Comparison of ENCODE assay signal across 1 cellular context in the genomic region with DNA sequence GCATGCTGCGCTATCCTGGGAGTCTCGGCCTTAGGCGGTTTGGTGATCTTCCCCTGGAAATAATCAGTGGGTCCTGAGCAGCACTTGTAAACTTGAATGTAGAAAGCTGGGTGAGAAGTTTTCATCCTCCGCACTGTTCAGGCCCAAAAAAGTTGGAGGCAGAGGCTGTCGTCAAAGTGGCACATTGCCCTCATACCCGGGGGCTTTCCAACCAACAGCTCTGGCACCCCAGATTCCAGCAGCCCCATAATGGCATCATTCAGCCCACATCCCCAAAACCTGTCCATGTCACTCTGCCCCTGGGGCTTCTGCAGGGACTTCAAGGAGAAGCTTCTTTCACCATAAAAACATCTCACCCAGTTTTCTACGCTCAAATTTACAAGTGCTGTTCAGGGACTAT.
A peak's percentile ranks its signal among the peaks of the same experiment; 100 is the strongest.
TF ChIP-seq lines count a peak whose summit lies in the region.

No MANE protein-coding gene starts in this region.

TF ChIP-seq in K562, 482 proteins besides CTCF, POLR2A, EP300 and RAD21:
- TF ChIP-seq RFX5 (IDR thresholded peaks at IDR 0.05; ENCODE audit: low read depth, low read length) = no peak
- TF ChIP-seq PHB2 (IDR thresholded peaks at IDR 0.05; ENCODE audit: low read depth) = no peak
- 0 out of 2 replicates have a peak, but pooled peaks have one; percentile 22 for TF ChIP-seq ZKSCAN3 (CRISPR knock-in tag; IDR thresholded peaks at IDR 0.05)
- no peak for TF ChIP-seq NEUROD1 (IDR thresholded peaks at IDR 0.05; ENCODE audit: borderline replicate concordance, low read depth, low read length, partially characterized antibody)
- no peak for TF ChIP-seq ZNF561 (CRISPR knock-in tag; conservative IDR thresholded peaks at IDR 0.05)
- no peak for TF ChIP-seq HNRNPK (IDR thresholded peaks at IDR 0.05; ENCODE audit: low read depth, low read length, poor library complexity, severe bottlenecking)
- no peak for TF ChIP-seq TCFL5 (CRISPR knock-in tag; conservative IDR thresholded peaks at IDR 0.05)
- TF ChIP-seq SMC3 (conservative IDR thresholded peaks at IDR 0.05; ENCODE audit: insufficient read depth, low read depth, low read length) = 0 out of 2 replicates have a peak, but pooled peaks have one; percentile 7
- no peak for TF ChIP-seq NUFIP1 (IDR thresholded peaks at IDR 0.05; ENCODE audit: partially characterized antibody)
- no peak for TF ChIP-seq ZNF717 (CRISPR knock-in tag; IDR thresholded peaks at IDR 0.05)
- TF ChIP-seq ZSCAN32 (CRISPR knock-in tag; IDR thresholded peaks at IDR 0.05) = 0 out of 2 replicates have a peak, but pooled peaks have one; percentile 23
- no peak for TF ChIP-seq GMEB1 (CRISPR knock-in tag; IDR thresholded peaks at IDR 0.05)
- TF ChIP-seq ZNF395 (CRISPR knock-in tag; IDR thresholded peaks at IDR 0.05) = 0 out of 2 replicates have a peak, but pooled peaks have one; percentile 38
- no peak for TF ChIP-seq ADNP (tag; IDR thresholded peaks at IDR 0.05)
- no peak for TF ChIP-seq ZNF212 (CRISPR knock-in tag; IDR thresholded peaks at IDR 0.05)
- no peak for TF ChIP-seq SNRNP70 (optimal IDR thresholded peaks at IDR 0.05; ENCODE audit: low read depth, low read length)
- TF ChIP-seq KLF1 (tag; IDR thresholded peaks at IDR 0.05) = no peak
- no peak for TF ChIP-seq CTBP1 (IDR thresholded peaks at IDR 0.05; ENCODE audit: borderline replicate concordance)
- no peak for TF ChIP-seq TEAD4 (IDR thresholded peaks at IDR 0.05; ENCODE audit: low read length)
- no peak for TF ChIP-seq TEAD4 (CRISPR knock-in tag; IDR thresholded peaks at IDR 0.05; ENCODE audit: borderline replicate concordance)
- no peak for TF ChIP-seq GABPB1 (CRISPR knock-in tag; IDR thresholded peaks at IDR 0.05)
- TF ChIP-seq ZNF23 (CRISPR knock-in tag; IDR thresholded peaks at IDR 0.05) = no peak
- TF ChIP-seq GATAD2B (IDR thresholded peaks at IDR 0.05; ENCODE audit: borderline replicate concordance) = no peak
